23 cellular contexts compared by ENCODE assay signal in the genomic region with DNA sequence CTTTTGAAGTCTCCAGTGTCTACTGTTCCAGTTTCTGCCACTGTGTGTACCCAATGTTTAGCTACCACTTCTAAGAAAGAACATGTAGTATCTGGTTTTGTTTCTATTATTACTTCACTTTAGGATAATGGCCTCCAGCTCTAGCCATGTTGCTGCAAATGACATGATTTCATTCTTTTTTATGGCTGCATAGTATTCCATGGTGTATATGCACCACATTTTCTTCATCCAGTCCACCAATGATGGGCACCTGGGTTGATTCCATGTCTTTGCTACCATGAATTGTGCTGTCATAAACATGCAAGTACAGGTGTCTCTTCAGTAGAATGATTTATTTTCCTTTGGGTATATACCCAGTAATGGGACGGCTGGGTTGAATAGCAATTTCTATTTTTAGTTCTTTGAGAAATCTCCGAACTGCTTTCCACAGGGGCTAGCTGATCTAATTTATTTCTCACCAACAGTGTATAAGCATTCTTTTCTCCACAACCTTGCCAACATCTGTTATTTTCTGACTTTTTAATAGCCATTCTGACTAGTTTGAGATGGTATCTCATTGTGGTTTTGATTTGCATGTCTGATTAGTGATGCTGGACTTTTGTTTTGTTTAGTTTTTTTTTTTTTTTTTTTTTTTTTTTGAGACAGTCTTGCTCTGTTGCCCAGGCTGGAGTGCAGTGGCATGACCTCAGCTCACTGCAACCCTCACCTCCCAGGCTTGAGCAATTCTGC.
A peak's percentile ranks its signal among the peaks of the same experiment; 100 is the strongest.
DNase-seq lines count a peak whose midpoint lies in the region; ATAC-seq and TF ChIP-seq lines count a peak whose summit lies in the region.
"Had no signal": no experiment of that assay in that cellular context is flagged by ENCODE, and none has a peak within 500 bp of the region (broad histone marks: within the 10 kb centered on the region; RNA-seq: fewer than 3 reads in every experiment).

No MANE protein-coding gene starts in this region.

- H3K4me3 ChIP-seq in GM23248 (no peak overlapping the region), astrocyte of the cerebellum (ENCODE audit: low read depth, low read length) (no peak overlapping the region), prostate gland (no peak overlapping the region)
- H3K4me3 ChIP-seq: coronary artery, gastroesophageal sphincter, hepatocyte, psoas muscle, testis had no signal

- H3K4me2 ChIP-seq in GM23248 (ENCODE audit: unreplicated experiment): no peak overlapping the region
- H3K4me2 ChIP-seq: hepatocyte had no signal

- no peak for TF ChIP-seq CTCF in AG09319 (IDR thresholded peaks at IDR 0.05; ENCODE audit: low read depth, low read length)
- no peak for TF ChIP-seq CTCF in astrocyte of the cerebellum (IDR thresholded peaks at IDR 0.05; ENCODE audit: low read depth, low read length, missing control alignments)
- TF ChIP-seq CTCF in prostate gland (IDR thresholded peaks at IDR 0.05): no peak

- H3K4me1 ChIP-seq in GM23248 (ENCODE audit: insufficient read depth): peaks cover 30% of the 10 kb centered on the region
- no peaks in the 10 kb centered on the region for H3K4me1 ChIP-seq in prostate gland (replicated peaks)
- H3K4me1 ChIP-seq: BE2C, psoas muscle had no signal

- no peak overlapping the region for H2AFZ ChIP-seq in GM23248
- H2AFZ ChIP-seq: hepatocyte had no signal

- no peak overlapping the region for H3K4me3 Mint-ChIP-seq in memory B cell
- H3K4me3 Mint-ChIP-seq: activated CD4-positive, alpha-beta T cell treated with anti-CD3 and anti-CD28 coated beads, Interleukin-2, amount 10 ng/mL, durations not matched to agents 7 days and 5 days; activated naive CD4-positive, alpha-beta T cell treated with anti-CD3 and anti-CD28 coated beads for 36 hours; effector memory CD8-positive, alpha-beta T cell had no signal

- peaks cover 38% of the 10 kb centered on the region for H3F3A ChIP-seq in GM23248 (ENCODE audit: insufficient read depth)

- no peaks in the 10 kb centered on the region for H4K20me1 ChIP-seq in GM23248 (ENCODE audit: insufficient read depth)

- intact Hi-C loops in prostate gland (cut with DNase I): no loop called here

- in situ Hi-C loops in GM23248 (cut with MboI) (no loop called here), astrocyte of the cerebellum (cut with HindIII; ENCODE audit: low sequenced_read_pairs) (no loop called here)

- no peaks in the 10 kb centered on the region for H3K9me3 Mint-ChIP-seq in memory B cell
- H3K9me3 Mint-ChIP-seq: effector memory CD8-positive, alpha-beta T cell had no signal

- peaks cover 2% of the 10 kb centered on the region for H3K4me1 Mint-ChIP-seq in memory B cell
- H3K4me1 Mint-ChIP-seq: activated CD4-positive, alpha-beta T cell treated with anti-CD3 and anti-CD28 coated beads, Interleukin-2, amount 10 ng/mL, durations not matched to agents 7 days and 5 days had no signal

- no peaks in the 10 kb centered on the region for H3K79me2 ChIP-seq in GM23248 (ENCODE audit: insufficient read depth)
- H3K79me2 ChIP-seq: hepatocyte had no signal

- H3K27me3 ChIP-seq in GM23248 (replicated peaks; ENCODE audit: insufficient read depth) (no peaks in the 10 kb centered on the region; the same call in 1 of the 2 replicates), prostate gland (replicated peaks; ENCODE audit: insufficient read depth) (no peaks in the 10 kb centered on the region)
- H3K27me3 ChIP-seq: BE2C, gastroesophageal sphincter, hepatocyte, testis had no signal

- DNase-seq in AG09319 (ENCODE audit: extremely low read depth, low read depth): peak; percentile 47
- peak; percentile 48 for DNase-seq in GM23248
- DNase-seq in astrocyte of the cerebellum (ENCODE audit: low read depth): peak; percentile 41
- no peak for DNase-seq in memory B cell (ENCODE audit: low spot score in 2 of 2)
- DNase-seq in OCI-M1 (lab: John Stamatoyannopoulos, UW): no peak
- no peak for DNase-seq in prostate gland (ENCODE audit: low spot score)
- DNase-seq in occipital lobe (lab: John Stamatoyannopoulos, UW): no peak
- DNase-seq: activated CD4-positive, alpha-beta T cell treated with anti-CD3 and anti-CD28 coated beads, Interleukin-2, amount 10 ng/mL, durations not matched to agents 7 days and 5 days; activated naive CD4-positive, alpha-beta T cell treated with anti-CD3 and anti-CD28 coated beads for 36 hours; activated T-cell treated with anti-CD3 and anti-CD28 coated beads, Interleukin-2, amount 50 U/mL, for 48 hours; BE2C; effector memory CD8-positive, alpha-beta T cell; GOT3; mesendoderm; NCI-H446 treated with DMSO at 0.1 percent for 48 hours; psoas muscle; stimulated activated naive CD8-positive, alpha-beta T cell treated with anti-CD3 and anti-CD28 coated beads, Interleukin-15, Interleukin-2, amounts not matched to agents 100 U/mL and 50 U/mL, for 24 hours; testis had no signal

- H3K27ac ChIP-seq in GM23248 (no peak overlapping the region), prostate gland (no peak overlapping the region)
- H3K27ac ChIP-seq: gastroesophageal sphincter, hepatocyte, psoas muscle, testis had no signal

- ATAC-seq in memory B cell (ENCODE audit: low read depth): peak; percentile 22
- no peak for ATAC-seq in HG02678 (IDR thresholded peaks at IDR 0.05; ENCODE audit: unreplicated experiment)
- ATAC-seq: effector memory CD8-positive, alpha-beta T cell; esophagus mucosa; gastroesophageal sphincter; psoas muscle; stimulated activated naive CD8-positive, alpha-beta T cell treated with anti-CD3 and anti-CD28 coated beads, Interleukin-15, Interleukin-2, amounts not matched to agents 100 U/mL and 50 U/mL, for 24 hours had no signal

- 0 out of 2 replicates have a peak, but pooled peaks cover 4% of the 10 kb centered on the region for H3K36me3 ChIP-seq in GM23248 (ENCODE audit: low read depth)
- no peaks in the 10 kb centered on the region for H3K36me3 ChIP-seq in prostate gland
- H3K36me3 ChIP-seq: BE2C had no signal

- no peak overlapping the region for H3K27ac Mint-ChIP-seq in memory B cell
- H3K27ac Mint-ChIP-seq: activated CD4-positive, alpha-beta T cell treated with anti-CD3 and anti-CD28 coated beads, Interleukin-2, amount 10 ng/mL, durations not matched to agents 7 days and 5 days; activated naive CD4-positive, alpha-beta T cell treated with anti-CD3 and anti-CD28 coated beads for 36 hours; effector memory CD8-positive, alpha-beta T cell had no signal

- no peaks in the 10 kb centered on the region for H3K27me3 Mint-ChIP-seq in memory B cell

- H3K9ac ChIP-seq in GM23248: no peak overlapping the region

- H3K36me3 Mint-ChIP-seq in memory B cell: peaks cover 2% of the 10 kb centered on the region

- H3K9me3 ChIP-seq in GM23248 (ENCODE audit: low read depth): no peaks in the 10 kb centered on the region
- H3K9me3 ChIP-seq in prostate gland: no peaks in the 10 kb centered on the region
- H3K9me3 ChIP-seq: BE2C, gastroesophageal sphincter, psoas muscle, testis had no signal

- H3K9me2 ChIP-seq in GM23248 (ENCODE audit: insufficient read depth): no peaks in the 10 kb centered on the region

- TF ChIP-seq POLR2A in prostate gland (IDR thresholded peaks at IDR 0.05): no peak

- WGBS in GM23248 (ENCODE audit: low coverage in 1 of 2, low lambda C conversion rate in 2 of 2, missing lambda C conversion rate in 2 of 2), 2 experiments: 1 to 6% methylated on average over 2 of the region's 2 CpGs
- 39% methylated on average over 2 of the region's 2 CpGs for WGBS in prostate gland

Comparison
In these comparisons a context has a peak if more than half of its experiments do, and no peak if none do; other contexts are left out.
1. DNase-seq: peak in AG09319 (single experiment), GM23248 (single experiment) and astrocyte of the cerebellum (single experiment); none in memory B cell (0 of 2), OCI-M1 (single experiment), prostate gland (single experiment) and occipital lobe (single experiment).